ENCODE assay signal across 24 cellular contexts in genomic region chr5:163770625-163771024, GRCh38.
"Had no signal": no experiment of that assay in that cellular context is flagged by ENCODE, and none has a peak within 500 bp of the region (broad histone marks: within the 10 kb centered on the region; RNA-seq: fewer than 3 reads in every experiment).

No MANE protein-coding gene starts in this region.

- FAIRE-seq: RCC 7860 had no signal

- H3K4me1 ChIP-seq: breast epithelium, SJSA1 had no signal

- H3K27me3 ChIP-seq: breast epithelium had no signal

- H3K9me3 ChIP-seq: breast epithelium, SJSA1 had no signal

- H3K36me3 ChIP-seq: breast epithelium, SJSA1 had no signal

- DNase-seq: activated CD4-positive, alpha-beta memory T cell treated with anti-CD3 and anti-CD28 coated beads, Interleukin-2, amount 10 ng/mL, durations not matched to agents 7 days and 5 days; activated CD4-positive, alpha-beta T cell treated with anti-CD3 and anti-CD28 coated beads for 36 hours; activated CD4-positive, alpha-beta T cell treated with anti-CD3 and anti-CD28 coated beads, Interleukin-2, amount 50 U/mL, for 1 hour; activated naive CD4-positive, alpha-beta T cell treated with anti-CD3 and anti-CD28 coated beads, Interleukin-2, amount 50 U/mL, for 16 hours; activated T-cell treated with anti-CD3 and anti-CD28 coated beads for 4 hours; activated T-cell treated with anti-CD3 and anti-CD28 coated beads, Interleukin-2, amount 50 U/mL, for 48 hours; aorta; central memory CD4-positive, alpha-beta T cell; KG1; NCI-H1048; NCI-H146; NCI-H187 treated with DMSO at 0.1 percent for 48 hours; NCI-H2081 treated with DMSO at 0.1 percent for 48 hours; NCI-H2171; NCI-H2227 treated with DMSO at 0.1 percent for 48 hours; NCI-H446 treated with DMSO at 0.1 percent for 48 hours; NCI-H526; NCI-H774; PC-3; SHP77 had no signal

- H3K27ac ChIP-seq: breast epithelium, SJSA1, VCaP had no signal

- H3K4me3 ChIP-seq: breast epithelium, SJSA1 had no signal

- ATAC-seq: activated CD4-positive, alpha-beta T cell treated with anti-CD3 and anti-CD28 coated beads for 36 hours; PC-3 had no signal
